ENCODE assay signal across 20 cellular contexts in genomic region chr12:52157566-52158150, GRCh38. TPM values are rescaled to one million over a fixed set of nuclear protein-coding genes. Genes with fewer than 3 reads are reported as not detected.
DNase-seq lines count a peak whose midpoint lies in the region; ATAC-seq and TF ChIP-seq lines count a peak whose summit lies in the region.
"Had no signal": no experiment of that assay in that cellular context is flagged by ENCODE, and none has a peak within 500 bp of the region (broad histone marks: within the 10 kb centered on the region; RNA-seq: fewer than 3 reads in every experiment).

No MANE protein-coding gene starts in this region.

- no peak overlapping the region for H2BK5ac ChIP-seq in neuronal stem cell (ENCODE audit: low read length)

- H3K36me3 ChIP-seq in breast epithelium (no peaks in the 10 kb centered on the region), neuronal stem cell (replicated peaks in 1 of 2; ENCODE audit: control insufficient read depth in 2 of 2, insufficient read depth in 2 of 2, low read length in 2 of 2) (no peaks in the 10 kb centered on the region), right lobe of liver (no peaks in the 10 kb centered on the region)
- H3K36me3 ChIP-seq: BLaER1 had no signal

- H3K4me2 ChIP-seq in neuronal stem cell (ENCODE audit: insufficient read depth, low read length, poor library complexity, severe bottlenecking), result no peak overlapping the region
- H3K4me2 ChIP-seq: BLaER1, GM23338 had no signal

- no peak overlapping the region for H4K8ac ChIP-seq in neuronal stem cell (ENCODE audit: low read depth, low read length)

- no peak for TF ChIP-seq POLR2A in breast epithelium (IDR thresholded peaks at IDR 0.05)
- no peak for TF ChIP-seq POLR2A in right lobe of liver (IDR thresholded peaks at IDR 0.05)

- H2BK12ac ChIP-seq in neuronal stem cell (ENCODE audit: low read length), result no peak overlapping the region

- H3K4me3 ChIP-seq in breast epithelium, result no peak overlapping the region
- no peak overlapping the region for H3K4me3 ChIP-seq in neuronal stem cell (ENCODE audit: low read length in 2 of 2)
- no peak overlapping the region for H3K4me3 ChIP-seq in right lobe of liver
- H3K4me3 ChIP-seq: BLaER1, GM23338 had no signal

- H3K27ac Mint-ChIP-seq in CD4-positive, alpha-beta T cell, result peak overlapping the region; percentile 1
- H3K27ac Mint-ChIP-seq: GM23338 had no signal

- no peaks in the 10 kb centered on the region for H3K9me3 ChIP-seq in CD4-positive, alpha-beta T cell (ENCODE audit: control insufficient read depth, low read length)
- H3K9me3 ChIP-seq in breast epithelium (no peaks in the 10 kb centered on the region), neuronal stem cell (replicated peaks in 1 of 2; ENCODE audit: control insufficient read depth in 2 of 2, insufficient read depth in 1 of 2, low read depth in 1 of 2, low read length in 2 of 2) (no peaks in the 10 kb centered on the region), right lobe of liver (no peaks in the 10 kb centered on the region)
- H3K9me3 ChIP-seq: BLaER1 had no signal

- no peak overlapping the region for H3K9ac ChIP-seq in neuronal stem cell (ENCODE audit: low read depth, low read length, poor library complexity)
- H3K9ac ChIP-seq: BLaER1 had no signal

- no peaks in the 10 kb centered on the region for H3K27me3 Mint-ChIP-seq in CD4-positive, alpha-beta T cell
- H3K27me3 Mint-ChIP-seq: CD4-positive, CD25-positive, alpha-beta regulatory T cell had no signal

- intact Hi-C loops in CD4-positive, alpha-beta T cell (cut with DNase I, micrococcal nuclease), result loop anchor here (2.0 kb wide), 2 partner anchors 721 to 823 kb away; no protein-coding TSS in a partner anchor
- intact Hi-C loops in breast epithelium (cut with DNase I; ENCODE audit: low total_unique reads) (loop anchor here (5.0 kb wide), 1 partner anchor 170 kb away; no protein-coding TSS in a partner anchor), right lobe of liver (cut with DNase I) (loop anchor here (10.0 kb wide), 2 partner anchors 167 to 717 kb away; partner anchors contain the start of gene KRT83 (in 2 of the 2))

- no peak overlapping the region for H4K91ac ChIP-seq in neuronal stem cell (ENCODE audit: low read depth, low read length, poor library complexity)

- H3K23ac ChIP-seq in neuronal stem cell (ENCODE audit: low read depth, low read length, poor library complexity), result no peak overlapping the region

- no peaks in the 10 kb centered on the region for H3K79me1 ChIP-seq in neuronal stem cell (ENCODE audit: low read depth, low read length)

- ATAC-seq in CD4-positive, alpha-beta T cell (ENCODE audit: poor library complexity), result no peak
- no peak for ATAC-seq in right lobe of liver
- no peak for ATAC-seq in HG03108 (IDR thresholded peaks at IDR 0.05; ENCODE audit: unreplicated experiment)
- ATAC-seq in GM18907 (IDR thresholded peaks at IDR 0.05; ENCODE audit: unreplicated experiment), result no peak

- H3K14ac ChIP-seq in neuronal stem cell (ENCODE audit: low read length), result no peak overlapping the region

- H3K27ac ChIP-seq in CD4-positive, alpha-beta T cell (ENCODE audit: low read depth, low read length), result no peak overlapping the region
- H3K27ac ChIP-seq in RWPE1, result peak overlapping the region; percentile 100
- peak overlapping the region; percentile 88 to 100 for H3K27ac ChIP-seq in breast epithelium
- H3K27ac ChIP-seq in neuronal stem cell (replicated peaks; ENCODE audit: low read length), result no peak overlapping the region
- no peak overlapping the region for H3K27ac ChIP-seq in right lobe of liver
- H3K27ac ChIP-seq: BLaER1 had no signal

- H2BK120ac ChIP-seq in neuronal stem cell (ENCODE audit: low read depth, low read length), result no peak overlapping the region

- H2AFZ ChIP-seq in neuronal stem cell (ENCODE audit: low read length), result no peak overlapping the region
- H2AFZ ChIP-seq: GM23338 had no signal

- H3K4me1 ChIP-seq in breast epithelium, result no peaks in the 10 kb centered on the region
- H3K4me1 ChIP-seq in neuronal stem cell (ENCODE audit: control insufficient read depth in 2 of 2, insufficient read depth in 1 of 2, low read depth in 1 of 2, low read length in 2 of 2), result no peaks in the 10 kb centered on the region
- no peaks in the 10 kb centered on the region for H3K4me1 ChIP-seq in right lobe of liver

- no CpG with 5 or more reads among the region's 5 CpGs for WGBS in neuronal stem cell (ENCODE audit: extremely low coverage in 2 of 2, insufficient read length in 2 of 2, insufficient replicate concordance in 1 of 2), 2 donors
- WGBS in right lobe of liver (ENCODE audit: insufficient coverage, low coverage, low lambda C conversion rate, missing lambda C conversion rate), result 58% methylated on average over 2 of the region's 5 CpGs

- peak overlapping the region; percentile 49 for H2BK15ac ChIP-seq in neuronal stem cell (ENCODE audit: low read length)

- no peaks in the 10 kb centered on the region for H3K27me3 ChIP-seq in CD4-positive, alpha-beta T cell (ENCODE audit: control insufficient read depth, insufficient read depth, low read length)
- H3K27me3 ChIP-seq in breast epithelium (no peaks in the 10 kb centered on the region), neuronal stem cell (ENCODE audit: control insufficient read depth in 3 of 3, insufficient read depth in 3 of 3, low read depth in 1 of 3, low read length in 3 of 3) (peaks cover 0 to 16% (median 0%) of the 10 kb centered on the region in 3 experiments), right lobe of liver (no peaks in the 10 kb centered on the region)
- H3K27me3 ChIP-seq: BLaER1 had no signal

- CTCF ChIA-PET in CD4-positive, alpha-beta T cell (lab: Charles Lee), result interaction anchor here (1.5 to 2.5 kb wide), 2 partner anchors 12 to 170 kb away, joined by 3 to 11 read pairs; no protein-coding TSS in a partner anchor
- CTCF ChIA-PET in RWPE1 (lab: Yijun Ruan, JAX), result interaction anchor here (0.5 to 1.8 kb wide), 7 partner anchors 56 to 722 kb away, joined by 3 to 10 read pairs (median 4); no protein-coding TSS in a partner anchor

- no peaks in the 10 kb centered on the region for H3K9me3 Mint-ChIP-seq in CD4-positive, alpha-beta T cell
- H3K9me3 Mint-ChIP-seq: CD4-positive, CD25-positive, alpha-beta regulatory T cell; GM23338 had no signal

- DNase-seq in CD4-positive, alpha-beta T cell, result no peak
- DNase-seq in RWPE1 (ENCODE audit: low spot score) (no peak), breast epithelium (ENCODE audit: low spot score in 2 of 2) (no peak), neuronal stem cell (ENCODE audit: low spot score) (no peak), NCI-H526 (lab: John Stamatoyannopoulos, UW) (no peak), right lobe of liver (no peak)
- DNase-seq: 8988T; CD4-positive, CD25-positive, alpha-beta regulatory T cell; HCEC 1CT; Kasumi-1; NCI-H1930; NCI-H524 treated with DMSO at 0.1 percent for 48 hours; NCI-H82; NK-92 treated with Interleukin-12 subunit alpha and Interleukin-12 subunit beta, amount 100 ng/mL, for 24 hours; PC-3; RPMI8226 had no signal

- H3K4ac ChIP-seq in neuronal stem cell (ENCODE audit: low read length), result no peak overlapping the region

- no peak overlapping the region for H2AK5ac ChIP-seq in neuronal stem cell (ENCODE audit: low read depth, low read length)

- peaks cover 48% of the 10 kb centered on the region for H3K4me1 Mint-ChIP-seq in CD4-positive, alpha-beta T cell (ENCODE audit: low read depth)
- H3K4me1 Mint-ChIP-seq: GM23338 had no signal

- H3K18ac ChIP-seq in neuronal stem cell (ENCODE audit: low read length), result no peak overlapping the region

- no peaks in the 10 kb centered on the region for H3K36me3 Mint-ChIP-seq in CD4-positive, alpha-beta T cell (ENCODE audit: low read depth)
- H3K36me3 Mint-ChIP-seq: CD4-positive, CD25-positive, alpha-beta regulatory T cell had no signal

- POLR2A ChIA-PET in CD4-positive, alpha-beta T cell (lab: Charles Lee), result no interaction called here
- POLR2A ChIA-PET in RWPE1 (lab: Yijun Ruan, JAX; ENCODE audit: low non-redundant PET), result no interaction called here

- no peak overlapping the region for H3K4me3 Mint-ChIP-seq in CD4-positive, alpha-beta T cell
- H3K4me3 Mint-ChIP-seq: CD4-positive, CD25-positive, alpha-beta regulatory T cell; GM23338 had no signal

- no peak for TF ChIP-seq CTCF in CD4-positive, alpha-beta T cell (IDR thresholded peaks at IDR 0.05)
- no peak for TF ChIP-seq CTCF in RWPE1 (conservative IDR thresholded peaks at IDR 0.05; ENCODE audit: low read depth)
- TF ChIP-seq CTCF in breast epithelium (IDR thresholded peaks at IDR 0.05), result no peak
- no peak for TF ChIP-seq CTCF in right lobe of liver (IDR thresholded peaks at IDR 0.05)

RNA-seq across cellular contexts. Expression of gene KRT80, which starts 34.2 kb away (rescaled TPM):
- total RNA-seq in CD4-positive, alpha-beta T cell, result not detected
- total RNA-seq in breast epithelium (1 to 10 TPM in 2 of 3 donors, not detected in 1; 2.9 to 9.8 TPM), right lobe of liver (under 1 TPM; 0.09 to 0.51 (median 0.15) TPM)
- 0.07 TPM for polyA plus RNA-seq in neuronal stem cell (2013, experiment 1 of 2)
- polyA plus RNA-seq in neuronal stem cell (2013, experiment 2 of 2), result 0.07 TPM
- total RNA-seq: CD4-positive, CD25-positive, alpha-beta regulatory T cell; GM23338 had no signal
- polyA plus RNA-seq: CD4-positive, CD25-positive, alpha-beta regulatory T cell; GM23338 had no signal

Comparison
In these comparisons a context has a peak if more than half of its experiments do, and no peak if none do; other contexts are left out.
1. H3K27ac ChIP-seq: peak in RWPE1 (single experiment) and breast epithelium (2 of 2); none in CD4-positive, alpha-beta T cell (single experiment), neuronal stem cell (single experiment) and right lobe of liver (0 of 3).